1 cellular context compared by ENCODE assay signal in genomic region chr14:95784137-95784536, GRCh38.
TF ChIP-seq lines count a peak whose summit lies in the region.

No MANE protein-coding gene starts in this region.

TF ChIP-seq in WTC11, 78 proteins besides CTCF, POLR2A, EP300 and RAD21 (continued from another document):
- TF ChIP-seq E2F1 (CRISPR knock-in tag; IDR thresholded peaks at IDR 0.05) = no peak
- TF ChIP-seq HMGA2 (CRISPR knock-in tag; IDR thresholded peaks at IDR 0.05) = no peak
- TF ChIP-seq, protein P1, sequence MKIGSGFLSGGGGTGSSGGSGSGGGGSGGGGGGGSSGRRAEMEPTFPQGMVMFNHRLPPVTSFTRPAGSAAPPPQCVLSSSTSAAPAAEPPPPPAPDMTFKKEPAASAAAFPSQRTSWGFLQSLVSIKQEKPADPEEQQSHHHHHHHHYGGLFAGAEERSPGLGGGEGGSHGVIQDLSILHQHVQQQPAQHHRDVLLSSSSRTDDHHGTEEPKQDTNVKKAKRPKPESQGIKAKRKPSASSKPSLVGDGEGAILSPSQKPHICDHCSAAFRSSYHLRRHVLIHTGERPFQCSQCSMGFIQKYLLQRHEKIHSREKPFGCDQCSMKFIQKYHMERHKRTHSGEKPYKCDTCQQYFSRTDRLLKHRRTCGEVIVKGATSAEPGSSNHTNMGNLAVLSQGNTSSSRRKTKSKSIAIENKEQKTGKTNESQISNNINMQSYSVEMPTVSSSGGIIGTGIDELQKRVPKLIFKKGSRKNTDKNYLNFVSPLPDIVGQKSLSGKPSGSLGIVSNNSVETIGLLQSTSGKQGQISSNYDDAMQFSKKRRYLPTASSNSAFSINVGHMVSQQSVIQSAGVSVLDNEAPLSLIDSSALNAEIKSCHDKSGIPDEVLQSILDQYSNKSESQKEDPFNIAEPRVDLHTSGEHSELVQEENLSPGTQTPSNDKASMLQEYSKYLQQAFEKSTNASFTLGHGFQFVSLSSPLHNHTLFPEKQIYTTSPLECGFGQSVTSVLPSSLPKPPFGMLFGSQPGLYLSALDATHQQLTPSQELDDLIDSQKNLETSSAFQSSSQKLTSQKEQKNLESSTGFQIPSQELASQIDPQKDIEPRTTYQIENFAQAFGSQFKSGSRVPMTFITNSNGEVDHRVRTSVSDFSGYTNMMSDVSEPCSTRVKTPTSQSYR (CRISPR knock-in tag; IDR thresholded peaks at IDR 0.05) = no peak
- TF ChIP-seq FOXJ3 (CRISPR knock-in tag; IDR thresholded peaks at IDR 0.05; ENCODE audit: borderline replicate concordance) = no peak
